In the genomic region with DNA sequence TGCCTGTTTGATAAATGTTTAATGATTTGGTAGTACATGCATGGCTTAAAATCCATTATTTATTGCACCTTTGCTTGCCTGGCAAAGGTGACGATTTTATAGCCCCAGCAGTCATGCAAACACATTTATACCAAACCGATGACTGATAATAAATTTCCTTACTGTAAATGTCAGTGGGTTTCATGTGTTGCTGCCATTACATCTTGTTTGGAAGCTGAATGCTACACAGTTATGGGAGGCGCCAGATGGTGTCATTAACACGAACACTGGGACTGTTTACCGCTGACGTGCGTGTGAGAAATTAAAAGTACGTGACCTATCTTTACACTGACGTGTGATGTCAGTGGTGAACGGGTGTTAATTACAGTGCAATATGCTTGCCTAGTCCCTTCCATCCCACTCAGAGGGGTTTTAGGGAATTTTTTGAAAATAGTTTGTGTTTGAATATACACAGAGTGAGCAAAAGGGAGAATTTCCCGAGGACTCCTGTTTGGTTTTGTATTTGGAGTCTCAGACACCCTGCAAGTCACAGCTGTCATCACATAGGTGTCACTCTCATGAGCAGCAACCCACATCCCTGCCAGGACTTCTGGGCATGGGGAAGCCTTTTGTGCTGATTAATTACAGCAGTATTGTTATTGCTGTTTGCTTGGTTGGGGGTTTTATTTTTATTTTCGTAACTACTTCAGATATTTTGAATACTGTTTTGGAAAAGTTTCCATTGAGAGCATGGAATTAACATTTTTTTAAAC, we compare ENCODE assay signal across 1 cellular context.
TF ChIP-seq lines count a peak whose summit lies in the region.

No MANE protein-coding gene starts in this region.

TF ChIP-seq in HEK293, 187 proteins besides CTCF, POLR2A, EP300 and RAD21 (continued from another document and continues in another):
- TF ChIP-seq ZXDB (tag by site-specific recombination; IDR thresholded peaks at IDR 0.05) = peak; percentile 89
- TF ChIP-seq, protein P1, sequence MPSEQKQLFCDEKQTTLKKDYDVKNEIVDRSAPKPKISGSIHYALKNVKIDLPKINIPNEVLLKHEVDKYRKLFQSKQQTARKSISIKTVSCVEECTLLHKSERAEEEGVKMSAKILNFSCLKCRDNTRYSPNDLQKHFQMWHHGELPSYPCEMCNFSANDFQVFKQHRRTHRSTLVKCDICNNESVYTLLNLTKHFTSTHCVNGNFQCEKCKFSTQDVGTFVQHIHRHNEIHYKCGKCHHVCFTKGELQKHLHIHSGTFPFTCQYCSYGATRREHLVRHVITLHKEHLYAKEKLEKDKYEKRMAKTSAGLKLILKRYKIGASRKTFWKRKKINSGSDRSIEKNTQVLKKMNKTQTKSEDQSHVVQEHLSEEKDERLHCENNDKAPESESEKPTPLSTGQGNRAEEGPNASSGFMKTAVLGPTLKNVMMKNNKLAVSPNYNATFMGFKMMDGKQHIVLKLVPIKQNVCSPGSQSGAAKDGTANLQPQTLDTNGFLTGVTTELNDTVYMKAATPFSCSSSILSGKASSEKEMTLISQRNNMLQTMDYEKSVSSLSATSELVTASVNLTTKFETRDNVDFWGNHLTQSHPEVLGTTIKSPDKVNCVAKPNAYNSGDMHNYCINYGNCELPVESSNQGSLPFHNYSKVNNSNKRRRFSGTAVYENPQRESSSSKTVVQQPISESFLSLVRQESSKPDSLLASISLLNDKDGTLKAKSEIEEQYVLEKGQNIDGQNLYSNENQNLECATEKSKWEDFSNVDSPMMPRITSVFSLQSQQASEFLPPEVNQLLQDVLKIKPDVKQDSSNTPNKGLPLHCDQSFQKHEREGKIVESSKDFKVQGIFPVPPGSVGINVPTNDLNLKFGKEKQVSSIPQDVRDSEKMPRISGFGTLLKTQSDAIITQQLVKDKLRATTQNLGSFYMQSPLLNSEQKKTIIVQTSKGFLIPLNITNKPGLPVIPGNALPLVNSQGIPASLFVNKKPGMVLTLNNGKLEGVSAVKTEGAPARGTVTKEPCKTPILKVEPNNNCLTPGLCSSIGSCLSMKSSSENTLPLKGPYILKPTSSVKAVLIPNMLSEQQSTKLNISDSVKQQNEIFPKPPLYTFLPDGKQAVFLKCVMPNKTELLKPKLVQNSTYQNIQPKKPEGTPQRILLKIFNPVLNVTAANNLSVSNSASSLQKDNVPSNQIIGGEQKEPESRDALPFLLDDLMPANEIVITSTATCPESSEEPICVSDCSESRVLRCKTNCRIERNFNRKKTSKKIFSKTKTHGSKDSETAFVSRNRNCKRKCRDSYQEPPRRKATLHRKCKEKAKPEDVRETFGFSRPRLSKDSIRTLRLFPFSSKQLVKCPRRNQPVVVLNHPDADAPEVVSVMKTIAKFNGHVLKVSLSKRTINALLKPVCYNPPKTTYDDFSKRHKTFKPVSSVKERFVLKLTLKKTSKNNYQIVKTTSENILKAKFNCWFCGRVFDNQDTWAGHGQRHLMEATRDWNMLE (tag by site-specific recombination; conservative IDR thresholded peaks at IDR 0.05; ENCODE audit: low read depth) = peak; percentile 55; the same call in 1 of the 2 replicates
- TF ChIP-seq, protein P2, sequence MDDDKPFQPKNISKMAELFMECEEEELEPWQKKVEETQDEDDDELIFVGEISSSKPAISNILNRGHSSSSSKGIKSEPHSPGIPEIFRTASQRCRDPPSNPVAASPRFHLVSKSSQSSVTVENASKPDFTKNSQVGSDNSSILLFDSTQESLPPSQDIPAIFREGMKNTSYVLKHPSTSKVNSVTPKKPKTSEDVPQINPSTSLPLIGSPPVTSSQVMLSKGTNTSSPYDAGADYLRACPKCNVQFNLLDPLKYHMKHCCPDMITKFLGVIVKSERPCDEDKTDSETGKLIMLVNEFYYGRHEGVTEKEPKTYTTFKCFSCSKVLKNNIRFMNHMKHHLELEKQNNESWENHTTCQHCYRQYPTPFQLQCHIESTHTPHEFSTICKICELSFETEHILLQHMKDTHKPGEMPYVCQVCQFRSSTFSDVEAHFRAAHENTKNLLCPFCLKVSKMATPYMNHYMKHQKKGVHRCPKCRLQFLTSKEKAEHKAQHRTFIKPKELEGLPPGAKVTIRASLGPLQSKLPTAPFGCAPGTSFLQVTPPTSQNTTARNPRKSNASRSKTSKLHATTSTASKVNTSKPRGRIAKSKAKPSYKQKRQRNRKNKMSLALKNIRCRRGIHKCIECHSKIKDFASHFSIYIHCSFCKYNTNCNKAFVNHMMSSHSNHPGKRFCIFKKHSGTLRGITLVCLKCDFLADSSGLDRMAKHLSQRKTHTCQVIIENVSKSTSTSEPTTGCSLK (tag by site-specific recombination; IDR thresholded peaks at IDR 0.05) = no peak
- TF ChIP-seq, protein P3, sequence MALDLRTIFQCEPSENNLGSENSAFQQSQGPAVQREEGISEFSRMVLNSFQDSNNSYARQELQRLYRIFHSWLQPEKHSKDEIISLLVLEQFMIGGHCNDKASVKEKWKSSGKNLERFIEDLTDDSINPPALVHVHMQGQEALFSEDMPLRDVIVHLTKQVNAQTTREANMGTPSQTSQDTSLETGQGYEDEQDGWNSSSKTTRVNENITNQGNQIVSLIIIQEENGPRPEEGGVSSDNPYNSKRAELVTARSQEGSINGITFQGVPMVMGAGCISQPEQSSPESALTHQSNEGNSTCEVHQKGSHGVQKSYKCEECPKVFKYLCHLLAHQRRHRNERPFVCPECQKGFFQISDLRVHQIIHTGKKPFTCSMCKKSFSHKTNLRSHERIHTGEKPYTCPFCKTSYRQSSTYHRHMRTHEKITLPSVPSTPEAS (tag by site-specific recombination; IDR thresholded peaks at IDR 0.05) = peak; percentile 59; the same call in 1 of the 2 replicates
- TF ChIP-seq, protein P4, sequence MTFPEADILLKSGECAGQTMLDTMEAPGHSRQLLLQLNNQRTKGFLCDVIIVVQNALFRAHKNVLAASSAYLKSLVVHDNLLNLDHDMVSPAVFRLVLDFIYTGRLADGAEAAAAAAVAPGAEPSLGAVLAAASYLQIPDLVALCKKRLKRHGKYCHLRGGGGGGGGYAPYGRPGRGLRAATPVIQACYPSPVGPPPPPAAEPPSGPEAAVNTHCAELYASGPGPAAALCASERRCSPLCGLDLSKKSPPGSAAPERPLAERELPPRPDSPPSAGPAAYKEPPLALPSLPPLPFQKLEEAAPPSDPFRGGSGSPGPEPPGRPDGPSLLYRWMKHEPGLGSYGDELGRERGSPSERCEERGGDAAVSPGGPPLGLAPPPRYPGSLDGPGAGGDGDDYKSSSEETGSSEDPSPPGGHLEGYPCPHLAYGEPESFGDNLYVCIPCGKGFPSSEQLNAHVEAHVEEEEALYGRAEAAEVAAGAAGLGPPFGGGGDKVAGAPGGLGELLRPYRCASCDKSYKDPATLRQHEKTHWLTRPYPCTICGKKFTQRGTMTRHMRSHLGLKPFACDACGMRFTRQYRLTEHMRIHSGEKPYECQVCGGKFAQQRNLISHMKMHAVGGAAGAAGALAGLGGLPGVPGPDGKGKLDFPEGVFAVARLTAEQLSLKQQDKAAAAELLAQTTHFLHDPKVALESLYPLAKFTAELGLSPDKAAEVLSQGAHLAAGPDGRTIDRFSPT (tag by site-specific recombination; IDR thresholded peaks at IDR 0.05) = no peak
- 0 out of 2 replicates have a peak, but pooled peaks have one; percentile 38 for TF ChIP-seq ZNF302 (tag by site-specific recombination; IDR thresholded peaks at IDR 0.05; ENCODE audit: low read depth)
- TF ChIP-seq, protein P5, sequence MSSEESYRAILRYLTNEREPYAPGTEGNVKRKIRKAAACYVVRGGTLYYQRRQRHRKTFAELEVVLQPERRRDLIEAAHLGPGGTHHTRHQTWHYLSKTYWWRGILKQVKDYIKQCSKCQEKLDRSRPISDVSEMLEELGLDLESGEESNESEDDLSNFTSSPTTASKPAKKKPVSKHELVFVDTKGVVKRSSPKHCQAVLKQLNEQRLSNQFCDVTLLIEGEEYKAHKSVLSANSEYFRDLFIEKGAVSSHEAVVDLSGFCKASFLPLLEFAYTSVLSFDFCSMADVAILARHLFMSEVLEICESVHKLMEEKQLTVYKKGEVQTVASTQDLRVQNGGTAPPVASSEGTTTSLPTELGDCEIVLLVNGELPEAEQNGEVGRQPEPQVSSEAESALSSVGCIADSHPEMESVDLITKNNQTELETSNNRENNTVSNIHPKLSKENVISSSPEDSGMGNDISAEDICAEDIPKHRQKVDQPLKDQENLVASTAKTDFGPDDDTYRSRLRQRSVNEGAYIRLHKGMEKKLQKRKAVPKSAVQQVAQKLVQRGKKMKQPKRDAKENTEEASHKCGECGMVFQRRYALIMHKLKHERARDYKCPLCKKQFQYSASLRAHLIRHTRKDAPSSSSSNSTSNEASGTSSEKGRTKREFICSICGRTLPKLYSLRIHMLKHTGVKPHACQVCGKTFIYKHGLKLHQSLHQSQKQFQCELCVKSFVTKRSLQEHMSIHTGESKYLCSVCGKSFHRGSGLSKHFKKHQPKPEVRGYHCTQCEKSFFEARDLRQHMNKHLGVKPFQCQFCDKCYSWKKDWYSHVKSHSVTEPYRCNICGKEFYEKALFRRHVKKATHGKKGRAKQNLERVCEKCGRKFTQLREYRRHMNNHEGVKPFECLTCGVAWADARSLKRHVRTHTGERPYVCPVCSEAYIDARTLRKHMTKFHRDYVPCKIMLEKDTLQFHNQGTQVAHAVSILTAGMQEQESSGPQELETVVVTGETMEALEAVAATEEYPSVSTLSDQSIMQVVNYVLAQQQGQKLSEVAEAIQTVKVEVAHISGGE (tag by site-specific recombination; conservative IDR thresholded peaks at IDR 0.05; ENCODE audit: low read depth) = peak; percentile 15
- no peak for TF ChIP-seq ZNF23 (tag by site-specific recombination; IDR thresholded peaks at IDR 0.05; ENCODE audit: borderline replicate concordance)
- 0 out of 2 replicates have a peak, but pooled peaks have one; percentile 15 for TF ChIP-seq ZNF707 (tag by site-specific recombination; IDR thresholded peaks at IDR 0.05)
- TF ChIP-seq, protein P6, sequence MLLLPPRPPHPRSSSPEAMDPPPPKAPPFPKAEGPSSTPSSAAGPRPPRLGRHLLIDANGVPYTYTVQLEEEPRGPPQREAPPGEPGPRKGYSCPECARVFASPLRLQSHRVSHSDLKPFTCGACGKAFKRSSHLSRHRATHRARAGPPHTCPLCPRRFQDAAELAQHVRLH (tag by site-specific recombination; IDR thresholded peaks at IDR 0.05) = peak; percentile 83
- no peak for TF ChIP-seq ZNF433 (tag by site-specific recombination; IDR thresholded peaks at IDR 0.05; ENCODE audit: low read depth)
- TF ChIP-seq, protein P7, sequence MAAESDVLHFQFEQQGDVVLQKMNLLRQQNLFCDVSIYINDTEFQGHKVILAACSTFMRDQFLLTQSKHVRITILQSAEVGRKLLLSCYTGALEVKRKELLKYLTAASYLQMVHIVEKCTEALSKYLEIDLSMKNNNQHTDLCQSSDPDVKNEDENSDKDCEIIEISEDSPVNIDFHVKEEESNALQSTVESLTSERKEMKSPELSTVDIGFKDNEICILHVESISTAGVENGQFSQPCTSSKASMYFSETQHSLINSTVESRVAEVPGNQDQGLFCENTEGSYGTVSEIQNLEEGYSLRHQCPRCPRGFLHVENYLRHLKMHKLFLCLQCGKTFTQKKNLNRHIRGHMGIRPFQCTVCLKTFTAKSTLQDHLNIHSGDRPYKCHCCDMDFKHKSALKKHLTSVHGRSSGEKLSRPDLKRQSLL (tag by site-specific recombination; IDR thresholded peaks at IDR 0.05) = no peak; the same call in 1 of the 2 replicates
- peak; percentile 98 for TF ChIP-seq SCRT1 (tag by site-specific recombination; IDR thresholded peaks at IDR 0.05; ENCODE audit: borderline replicate concordance)
- TF ChIP-seq, protein P8, sequence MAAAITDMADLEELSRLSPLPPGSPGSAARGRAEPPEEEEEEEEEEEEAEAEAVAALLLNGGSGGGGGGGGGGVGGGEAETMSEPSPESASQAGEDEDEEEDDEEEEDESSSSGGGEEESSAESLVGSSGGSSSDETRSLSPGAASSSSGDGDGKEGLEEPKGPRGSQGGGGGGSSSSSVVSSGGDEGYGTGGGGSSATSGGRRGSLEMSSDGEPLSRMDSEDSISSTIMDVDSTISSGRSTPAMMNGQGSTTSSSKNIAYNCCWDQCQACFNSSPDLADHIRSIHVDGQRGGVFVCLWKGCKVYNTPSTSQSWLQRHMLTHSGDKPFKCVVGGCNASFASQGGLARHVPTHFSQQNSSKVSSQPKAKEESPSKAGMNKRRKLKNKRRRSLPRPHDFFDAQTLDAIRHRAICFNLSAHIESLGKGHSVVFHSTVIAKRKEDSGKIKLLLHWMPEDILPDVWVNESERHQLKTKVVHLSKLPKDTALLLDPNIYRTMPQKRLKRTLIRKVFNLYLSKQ (tag by site-specific recombination; IDR thresholded peaks at IDR 0.05; ENCODE audit: borderline replicate concordance) = no peak
- no peak for TF ChIP-seq ZNF112 (tag by site-specific recombination; IDR thresholded peaks at IDR 0.05)
- TF ChIP-seq, protein P9, sequence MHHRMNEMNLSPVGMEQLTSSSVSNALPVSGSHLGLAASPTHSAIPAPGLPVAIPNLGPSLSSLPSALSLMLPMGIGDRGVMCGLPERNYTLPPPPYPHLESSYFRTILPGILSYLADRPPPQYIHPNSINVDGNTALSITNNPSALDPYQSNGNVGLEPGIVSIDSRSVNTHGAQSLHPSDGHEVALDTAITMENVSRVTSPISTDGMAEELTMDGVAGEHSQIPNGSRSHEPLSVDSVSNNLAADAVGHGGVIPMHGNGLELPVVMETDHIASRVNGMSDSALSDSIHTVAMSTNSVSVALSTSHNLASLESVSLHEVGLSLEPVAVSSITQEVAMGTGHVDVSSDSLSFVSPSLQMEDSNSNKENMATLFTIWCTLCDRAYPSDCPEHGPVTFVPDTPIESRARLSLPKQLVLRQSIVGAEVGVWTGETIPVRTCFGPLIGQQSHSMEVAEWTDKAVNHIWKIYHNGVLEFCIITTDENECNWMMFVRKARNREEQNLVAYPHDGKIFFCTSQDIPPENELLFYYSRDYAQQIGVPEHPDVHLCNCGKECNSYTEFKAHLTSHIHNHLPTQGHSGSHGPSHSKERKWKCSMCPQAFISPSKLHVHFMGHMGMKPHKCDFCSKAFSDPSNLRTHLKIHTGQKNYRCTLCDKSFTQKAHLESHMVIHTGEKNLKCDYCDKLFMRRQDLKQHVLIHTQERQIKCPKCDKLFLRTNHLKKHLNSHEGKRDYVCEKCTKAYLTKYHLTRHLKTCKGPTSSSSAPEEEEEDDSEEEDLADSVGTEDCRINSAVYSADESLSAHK (tag by site-specific recombination; IDR thresholded peaks at IDR 0.05) = peak; percentile 96
- TF ChIP-seq GLI4 (tag by site-specific recombination; IDR thresholded peaks at IDR 0.05) = no peak
- peak; percentile 91 for TF ChIP-seq ZNF24 (tag by site-specific recombination; IDR thresholded peaks at IDR 0.05)
- TF ChIP-seq ZNF561 (tag by site-specific recombination; IDR thresholded peaks at IDR 0.05; ENCODE audit: borderline replicate concordance) = 0 out of 2 replicates have a peak, but pooled peaks have one; percentile 81
- TF ChIP-seq GLIS2 (tag by site-specific recombination; IDR thresholded peaks at IDR 0.05) = peak; percentile 54; the same call in 1 of the 2 replicates
- no peak for TF ChIP-seq ZNF623 (tag by site-specific recombination; IDR thresholded peaks at IDR 0.05)
- TF ChIP-seq ZNF514 (tag by site-specific recombination; IDR thresholded peaks at IDR 0.05) = no peak
- TF ChIP-seq, protein P10, sequence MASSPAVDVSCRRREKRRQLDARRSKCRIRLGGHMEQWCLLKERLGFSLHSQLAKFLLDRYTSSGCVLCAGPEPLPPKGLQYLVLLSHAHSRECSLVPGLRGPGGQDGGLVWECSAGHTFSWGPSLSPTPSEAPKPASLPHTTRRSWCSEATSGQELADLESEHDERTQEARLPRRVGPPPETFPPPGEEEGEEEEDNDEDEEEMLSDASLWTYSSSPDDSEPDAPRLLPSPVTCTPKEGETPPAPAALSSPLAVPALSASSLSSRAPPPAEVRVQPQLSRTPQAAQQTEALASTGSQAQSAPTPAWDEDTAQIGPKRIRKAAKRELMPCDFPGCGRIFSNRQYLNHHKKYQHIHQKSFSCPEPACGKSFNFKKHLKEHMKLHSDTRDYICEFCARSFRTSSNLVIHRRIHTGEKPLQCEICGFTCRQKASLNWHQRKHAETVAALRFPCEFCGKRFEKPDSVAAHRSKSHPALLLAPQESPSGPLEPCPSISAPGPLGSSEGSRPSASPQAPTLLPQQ (tag by site-specific recombination; IDR thresholded peaks at IDR 0.05) = peak; percentile 63; the same call in 1 of the 2 replicates
- TF ChIP-seq ZNF624 (tag by site-specific recombination; IDR thresholded peaks at IDR 0.05) = no peak
- TF ChIP-seq ZNF558 (tag by site-specific recombination; IDR thresholded peaks at IDR 0.05) = peak; percentile 70; the same call in 1 of the 2 replicates
- no peak for TF ChIP-seq ZNF354C (tag by site-specific recombination; IDR thresholded peaks at IDR 0.05; ENCODE audit: borderline replicate concordance, low read depth)
